16 cellular contexts compared by ENCODE assay signal in the genomic region with DNA sequence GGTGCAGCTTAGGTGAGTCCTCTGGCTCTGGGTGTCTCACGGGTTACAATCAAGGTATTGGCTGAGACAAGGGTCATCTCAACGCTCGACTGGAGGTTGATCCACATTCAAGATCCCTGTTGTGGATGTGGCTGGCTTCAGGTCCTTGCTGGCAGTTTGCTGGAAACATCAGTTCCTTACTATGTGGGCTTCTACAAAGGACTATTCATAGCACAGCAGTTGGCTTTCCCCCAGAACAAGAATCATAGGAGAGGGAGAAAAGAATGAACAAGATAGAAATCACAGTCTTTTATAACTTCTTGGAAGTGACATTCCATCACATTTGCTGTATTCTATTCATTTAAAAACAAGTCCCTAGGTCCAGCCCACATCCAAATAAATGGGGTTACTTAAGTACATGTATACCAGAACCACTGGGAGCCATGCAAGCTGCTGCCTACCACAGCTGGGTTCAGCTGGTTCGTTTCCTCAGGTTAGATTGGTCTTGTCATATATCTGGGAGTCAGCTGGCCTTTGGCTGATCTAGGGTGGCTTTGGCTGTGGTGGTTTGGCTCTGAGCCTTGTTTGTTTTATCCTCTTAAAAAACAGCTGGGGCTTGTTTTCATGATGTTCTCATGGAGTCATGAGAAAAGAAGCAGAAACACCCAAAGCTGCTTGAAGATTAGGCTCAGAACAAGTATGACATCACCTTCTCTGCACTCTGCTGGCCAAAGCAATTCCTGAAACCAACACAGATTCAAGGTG.
DNase-seq lines count a peak whose midpoint lies in the region; ATAC-seq lines count a peak whose summit lies in the region.
"Had no signal": no experiment of that assay in that cellular context is flagged by ENCODE, and none has a peak within 500 bp of the region (broad histone marks: within the 10 kb centered on the region; RNA-seq: fewer than 3 reads in every experiment).

No MANE protein-coding gene starts in this region.

- H2BK12ac ChIP-seq in mesenchymal stem cell (ENCODE audit: low read length in 2 of 2) = no peak overlapping the region

- no peak overlapping the region for H3K9ac ChIP-seq in mesenchymal stem cell (ENCODE audit: low read length)
- H3K9ac ChIP-seq: BLaER1 treated with 17β-estradiol and CSF1 and Interleukin-3, amounts not matched to agents 10 nM and 100 nM had no signal

- H3K27ac ChIP-seq in epithelial cell of prostate (no peak overlapping the region), mesenchymal stem cell (ENCODE audit: low read length, poor library complexity, severe bottlenecking) (no peak overlapping the region)
- H3K27ac ChIP-seq: BLaER1 treated with 17β-estradiol and CSF1 and Interleukin-3, amounts not matched to agents 10 nM and 100 nM; HL-60 had no signal

- H2BK120ac ChIP-seq in mesenchymal stem cell (ENCODE audit: low read depth, low read length) = no peak overlapping the region

- H3K9me3 ChIP-seq in mesenchymal stem cell (ENCODE audit: control insufficient read depth, low read length) = peaks cover 9% of the 10 kb centered on the region
- H3K9me3 ChIP-seq: BLaER1 treated with 17β-estradiol and CSF1 and Interleukin-3, amounts not matched to agents 10 nM and 100 nM had no signal

- no peaks in the 10 kb centered on the region for H3K4me1 ChIP-seq in mesenchymal stem cell (ENCODE audit: control insufficient read depth, insufficient read depth, low read depth, low read length)
- H3K4me1 ChIP-seq: BLaER1 treated with 17β-estradiol and CSF1 and Interleukin-3, amounts not matched to agents 10 nM and 100 nM had no signal

- no peaks in the 10 kb centered on the region for H3K36me3 ChIP-seq in mesenchymal stem cell (ENCODE audit: control insufficient read depth in 1 of 2, insufficient read depth in 2 of 2, low read depth in 1 of 2, low read length in 2 of 2)
- H3K36me3 ChIP-seq: BLaER1 treated with 17β-estradiol and CSF1 and Interleukin-3, amounts not matched to agents 10 nM and 100 nM had no signal

- no peak overlapping the region for H4K91ac ChIP-seq in mesenchymal stem cell (ENCODE audit: low read length)

- no peak overlapping the region for H3K4me2 ChIP-seq in mesenchymal stem cell (ENCODE audit: low read length, poor library complexity, severe bottlenecking)
- H3K4me2 ChIP-seq: BLaER1 treated with 17β-estradiol and CSF1 and Interleukin-3, amounts not matched to agents 10 nM and 100 nM had no signal

- no peak overlapping the region for H3K23ac ChIP-seq in mesenchymal stem cell (ENCODE audit: low read length in 2 of 2)

- no peak overlapping the region for H2BK5ac ChIP-seq in mesenchymal stem cell (ENCODE audit: low read depth, low read length, poor library complexity, severe bottlenecking)

- H3K4me3 ChIP-seq in mesenchymal stem cell (ENCODE audit: insufficient read depth in 1 of 2, low read depth in 1 of 2, low read length in 2 of 2) = no peak overlapping the region
- H3K4me3 ChIP-seq: BLaER1 treated with 17β-estradiol and CSF1 and Interleukin-3, amounts not matched to agents 10 nM and 100 nM had no signal

- H2AK5ac ChIP-seq in mesenchymal stem cell (ENCODE audit: low read length, severe bottlenecking) = no peak overlapping the region

- no peaks in the 10 kb centered on the region for H3K27me3 ChIP-seq in mesenchymal stem cell (ENCODE audit: control insufficient read depth in 1 of 2, insufficient read depth in 1 of 2, low read length in 2 of 2)
- H3K27me3 ChIP-seq: BLaER1 treated with 17β-estradiol and CSF1 and Interleukin-3, amounts not matched to agents 10 nM and 100 nM had no signal

- H3K4ac ChIP-seq in mesenchymal stem cell (ENCODE audit: low read depth in 1 of 2, low read length in 2 of 2) = no peak overlapping the region

- DNase-seq in NCI-H69 (lab: John Stamatoyannopoulos, UW) = peak; percentile 42
- DNase-seq in epithelial cell of prostate (ENCODE audit: low read depth, low spot score) = peak; percentile 33
- DNase-seq in mesenchymal stem cell = peak; percentile 93
- no peak for DNase-seq in stimulated activated CD4-positive, alpha-beta T cell treated with anti-CD3 and anti-CD28 coated beads, Interleukin-1b, Interleukin-23, amount 100 ng/mL, for 48 hours
- DNase-seq in DMS 273 (lab: John Stamatoyannopoulos, UW; ENCODE audit: unreplicated experiment) = no peak
- DNase-seq in 8988T = no peak
- DNase-seq: activated CD4-positive, alpha-beta T cell treated with anti-CD3 and anti-CD28 coated beads, Interleukin-2, amount 10 ng/mL, durations not matched to agents 7 days and 5 days; H7; Kasumi-1; nucleus accumbens; stimulated activated CD4-positive, alpha-beta T cell treated with anti-CD3 and anti-CD28 coated beads, Interleukin-2, amount 100 ng/mL, for 24 hours had no signal

- peak; percentile 24 for ATAC-seq in stimulated activated memory B cell treated with anti-CD40 and anti-IgM and Interleukin-4, amounts not matched to agents 10 μg/mL and 1 μg/mL and 100 μg/mL, for 72 hours
- no peak for ATAC-seq in GM18907 (IDR thresholded peaks at IDR 0.05; ENCODE audit: unreplicated experiment)
- ATAC-seq: left lobe of liver had no signal

- no peak overlapping the region for H3K4me3 Mint-ChIP-seq in stimulated activated memory B cell treated with anti-CD40 and anti-IgM and Interleukin-4, amounts not matched to agents 10 μg/mL and 1 μg/mL and 100 μg/mL, for 72 hours
- H3K4me3 Mint-ChIP-seq: activated CD4-positive, alpha-beta T cell treated with anti-CD3 and anti-CD28 coated beads, Interleukin-2, amount 10 ng/mL, durations not matched to agents 7 days and 5 days had no signal

- 74% methylated on average over 4 of the region's 4 CpGs for WGBS in mesenchymal stem cell

- no peak overlapping the region for H3K27ac Mint-ChIP-seq in stimulated activated memory B cell treated with anti-CD40 and anti-IgM and Interleukin-4, amounts not matched to agents 10 μg/mL and 1 μg/mL and 100 μg/mL, for 72 hours
- H3K27ac Mint-ChIP-seq: activated CD4-positive, alpha-beta T cell treated with anti-CD3 and anti-CD28 coated beads, Interleukin-2, amount 10 ng/mL, durations not matched to agents 7 days and 5 days had no signal

- H2AFZ ChIP-seq in mesenchymal stem cell (ENCODE audit: low read depth, low read length) = no peak overlapping the region

- no peaks in the 10 kb centered on the region for H3K79me1 ChIP-seq in mesenchymal stem cell (replicated peaks; ENCODE audit: low read length, poor library complexity, severe bottlenecking)

- H3K14ac ChIP-seq in mesenchymal stem cell (ENCODE audit: low read length in 2 of 2) = no peak overlapping the region

- H3K4me1 Mint-ChIP-seq in stimulated activated memory B cell treated with anti-CD40 and anti-IgM and Interleukin-4, amounts not matched to agents 10 μg/mL and 1 μg/mL and 100 μg/mL, for 72 hours = no peaks in the 10 kb centered on the region
- H3K4me1 Mint-ChIP-seq: activated CD4-positive, alpha-beta T cell treated with anti-CD3 and anti-CD28 coated beads, Interleukin-2, amount 10 ng/mL, durations not matched to agents 7 days and 5 days had no signal

- H3K36me3 Mint-ChIP-seq in stimulated activated memory B cell treated with anti-CD40 and anti-IgM and Interleukin-4, amounts not matched to agents 10 μg/mL and 1 μg/mL and 100 μg/mL, for 72 hours = no peaks in the 10 kb centered on the region

- no peaks in the 10 kb centered on the region for H3K27me3 Mint-ChIP-seq in stimulated activated memory B cell treated with anti-CD40 and anti-IgM and Interleukin-4, amounts not matched to agents 10 μg/mL and 1 μg/mL and 100 μg/mL, for 72 hours
- H3K27me3 Mint-ChIP-seq: activated CD4-positive, alpha-beta T cell treated with anti-CD3 and anti-CD28 coated beads, Interleukin-2, amount 10 ng/mL, durations not matched to agents 7 days and 5 days had no signal

- H2BK15ac ChIP-seq in mesenchymal stem cell (ENCODE audit: low read depth, poor library complexity, severe bottlenecking) = no peak overlapping the region

- no peak overlapping the region for H4K8ac ChIP-seq in mesenchymal stem cell (ENCODE audit: low read length)

- no peaks in the 10 kb centered on the region for H3K9me3 Mint-ChIP-seq in stimulated activated memory B cell treated with anti-CD40 and anti-IgM and Interleukin-4, amounts not matched to agents 10 μg/mL and 1 μg/mL and 100 μg/mL, for 72 hours
- H3K9me3 Mint-ChIP-seq: activated CD4-positive, alpha-beta T cell treated with anti-CD3 and anti-CD28 coated beads, Interleukin-2, amount 10 ng/mL, durations not matched to agents 7 days and 5 days had no signal

- H3K18ac ChIP-seq in mesenchymal stem cell (ENCODE audit: low read depth in 1 of 2, low read length in 2 of 2) = peak overlapping the region in 1 of 2 experiments; percentile 11

Comparison
In these comparisons a context has a peak if more than half of its experiments do, and no peak if none do; other contexts are left out.
1. DNase-seq: peak in NCI-H69 (single experiment), epithelial cell of prostate (single experiment) and mesenchymal stem cell (single experiment); none in stimulated activated CD4-positive, alpha-beta T cell treated with anti-CD3 and anti-CD28 coated beads, Interleukin-1b, Interleukin-23, amount 100 ng/mL, for 48 hours (single experiment), DMS 273 (single experiment) and 8988T (single experiment).